ENCODE assay signal across 19 cellular contexts in genomic region chr1:115363171-115363570, GRCh38. TPM values are rescaled to one million over a fixed set of nuclear protein-coding genes. Genes with fewer than 3 reads are reported as not detected.
"Had no signal": no experiment of that assay in that cellular context is flagged by ENCODE, and none has a peak within 500 bp of the region (broad histone marks: within the 10 kb centered on the region; RNA-seq: fewer than 3 reads in every experiment).

No MANE protein-coding gene starts in this region.

- H3K27me3 Mint-ChIP-seq: activated naive CD8-positive, alpha-beta T cell treated with anti-CD3 and anti-CD28 coated beads for 36 hours; stimulated activated naive B cell treated with anti-CD40 and anti-IgM and Interleukin-4, amounts not matched to agents 10 μg/mL and 1 μg/mL and 100 μg/mL, for 72 hours had no signal

- H3K27me3 ChIP-seq: breast epithelium, neural progenitor cell had no signal

- H3K9ac ChIP-seq: neural progenitor cell had no signal

- H3K27ac Mint-ChIP-seq: activated naive CD8-positive, alpha-beta T cell treated with anti-CD3 and anti-CD28 coated beads for 36 hours; naive thymus-derived CD8-positive, alpha-beta T cell; neural progenitor cell; stimulated activated naive B cell treated with anti-CD40 and anti-IgM and Interleukin-4, amounts not matched to agents 10 μg/mL and 1 μg/mL and 100 μg/mL, for 72 hours; T-helper 1 cell treated with Interleukin-12 subunit alpha and Interleukin-12 subunit beta and Interleukin-4 antibody, amounts not matched to agents 30 μg/mL and 1 μg/mL, for 36 hours; type B pancreatic cell had no signal

- H3K4me1 Mint-ChIP-seq: activated naive CD8-positive, alpha-beta T cell treated with anti-CD3 and anti-CD28 coated beads for 36 hours; naive thymus-derived CD8-positive, alpha-beta T cell; neural progenitor cell; stimulated activated naive B cell treated with anti-CD40 and anti-IgM and Interleukin-4, amounts not matched to agents 10 μg/mL and 1 μg/mL and 100 μg/mL, for 72 hours had no signal

- DNase-seq: activated CD4-positive, alpha-beta T cell treated with anti-CD3 and anti-CD28 coated beads for 4 hours; activated CD4-positive, alpha-beta T cell treated with anti-CD3 and anti-CD28 coated beads, Interleukin-2, amount 50 U/mL, for 48 hours; activated CD4-positive, CD25-positive, alpha-beta regulatory T cell; activated naive CD4-positive, alpha-beta T cell treated with Interleukin-2 at 50 U/mL for 16 hours; activated naive CD8-positive, alpha-beta T cell treated with anti-CD3 and anti-CD28 coated beads for 36 hours; activated T-cell treated with anti-CD3 and anti-CD28 coated beads, Interleukin-2, amount 50 U/mL, for 48 hours; naive thymus-derived CD8-positive, alpha-beta T cell; posterior cingulate gyrus; small intestine; stimulated activated CD4-positive, alpha-beta T cell treated with anti-CD3 and anti-CD28 coated beads, Interleukin-2, amount 100 ng/mL, for 48 hours; stimulated activated CD8-positive, alpha-beta memory T cell treated with anti-CD3 and anti-CD28 coated beads, Interleukin-4, amount 100 ng/mL, for 48 hours; stimulated activated naive B cell treated with anti-CD40 and anti-IgM and Interleukin-4, amounts not matched to agents 10 μg/mL and 1 μg/mL and 100 μg/mL, for 72 hours; T1000 had no signal

- H3K4me3 Mint-ChIP-seq: activated naive CD8-positive, alpha-beta T cell treated with anti-CD3 and anti-CD28 coated beads for 36 hours; naive thymus-derived CD8-positive, alpha-beta T cell; neural progenitor cell; stimulated activated naive B cell treated with anti-CD40 and anti-IgM and Interleukin-4, amounts not matched to agents 10 μg/mL and 1 μg/mL and 100 μg/mL, for 72 hours; T-helper 1 cell treated with Interleukin-12 subunit alpha and Interleukin-12 subunit beta and Interleukin-4 antibody, amounts not matched to agents 30 μg/mL and 1 μg/mL, for 36 hours; type B pancreatic cell had no signal

- H3K36me3 ChIP-seq: breast epithelium, neural progenitor cell had no signal

- H3K4me2 ChIP-seq: neural progenitor cell had no signal

- H3K4me3 ChIP-seq: breast epithelium, neural progenitor cell had no signal

- ATAC-seq: left lobe of liver; naive thymus-derived CD8-positive, alpha-beta T cell; stimulated activated naive B cell treated with anti-CD40 and anti-IgM and Interleukin-4, amounts not matched to agents 10 μg/mL and 1 μg/mL and 100 μg/mL, for 72 hours had no signal

- H2AFZ ChIP-seq: neural progenitor cell had no signal

- H3K4me1 ChIP-seq: breast epithelium, neural progenitor cell had no signal

- H3K9me3 ChIP-seq: breast epithelium had no signal

- H3K27ac ChIP-seq: epithelial cell of prostate, neural progenitor cell had no signal

- H3K9me3 Mint-ChIP-seq: type B pancreatic cell had no signal

- H3K36me3 Mint-ChIP-seq: activated naive CD8-positive, alpha-beta T cell treated with anti-CD3 and anti-CD28 coated beads for 36 hours; neural progenitor cell; type B pancreatic cell had no signal

RNA-seq across cellular contexts. Expression of gene NGF, which starts 25.1 kb away (rescaled TPM):
- total RNA-seq: activated naive CD8-positive, alpha-beta T cell treated with anti-CD3 and anti-CD28 coated beads for 36 hours; naive thymus-derived CD8-positive, alpha-beta T cell had no signal
